8 cellular contexts compared by ENCODE assay signal in genomic region chr16:50024684-50025543, GRCh38. TPM values are rescaled to one million over a fixed set of nuclear protein-coding genes. Genes with fewer than 3 reads are reported as not detected.
DNase-seq lines count a peak whose midpoint lies in the region; ATAC-seq lines count a peak whose summit lies in the region.

CNEP1R1 (plus strand) TSS chr16:50025225; CDS start chr16:50025316, 91 bp downstream.

- peak; percentile 96 for ATAC-seq in GM21360 (IDR thresholded peaks at IDR 0.05; ENCODE audit: unreplicated experiment)
- peak; percentile 97 for ATAC-seq in effector memory CD8-positive, alpha-beta T cell (replicated peaks)
- peak; percentile 98 for ATAC-seq in memory B cell (ENCODE audit: low read depth)

- peak within 1 kb of the TSS; percentile 93 to 94 for H3K27ac Mint-ChIP-seq in effector memory CD8-positive, alpha-beta T cell
- peak within 1 kb of the TSS; percentile 95 for H3K27ac Mint-ChIP-seq in memory B cell

- peaks cover 20% of the 10 kb centered on the region for H3K36me3 Mint-ChIP-seq in effector memory CD8-positive, alpha-beta T cell (ENCODE audit: insufficient read depth)
- peaks cover under 1% of the 10 kb centered on the region for H3K36me3 Mint-ChIP-seq in memory B cell

- H3K27me3 Mint-ChIP-seq in effector memory CD8-positive, alpha-beta T cell, result no peaks in the 10 kb centered on the region
- H3K27me3 Mint-ChIP-seq in memory B cell, result no peaks in the 10 kb centered on the region

- H3K4me1 Mint-ChIP-seq in effector memory CD8-positive, alpha-beta T cell (ENCODE audit: low read depth in 2 of 2), result peaks cover 5 to 15% of the 10 kb centered on the region in 2 donors
- peaks cover 8% of the 10 kb centered on the region for H3K4me1 Mint-ChIP-seq in memory B cell

- CTCF ChIA-PET in activated CD8-positive, alpha-beta memory T cell treated with anti-CD3 and anti-CD28 coated beads for 36 hours (lab: Charles Lee), result interaction anchor here (0.6 to 2.8 kb wide), 31 partner anchors 13 to 780 kb away, joined by 3 to 26 read pairs (median 4); partner anchors contain the start of genes HEATR3 and TENT4B

- POLR2A ChIA-PET in activated CD8-positive, alpha-beta memory T cell treated with anti-CD3 and anti-CD28 coated beads for 36 hours (lab: Charles Lee), result interaction anchor here (0.6 to 2.2 kb wide), 6 partner anchors 41 to 250 kb away, joined by 3 to 9 read pairs (median 4); partner anchors contain the start of gene HEATR3

- in situ Hi-C loops in Caki2 (cut with HindIII; ENCODE audit: low pct_unique_long_range_greater_than_20kb, low sequenced_read_pairs), result no loop called here

- peak; percentile 92 for DNase-seq in Caki2 (ENCODE audit: low read depth)
- peak; percentile 95 for DNase-seq in HT1080 (ENCODE audit: low read depth)
- DNase-seq in NOMO-1 (lab: John Stamatoyannopoulos, UW; ENCODE audit: unreplicated experiment in 2 of 2), result peak; percentile 94 to 99
- DNase-seq in effector memory CD8-positive, alpha-beta T cell, result peak; percentile 93 to 98 (median 96)
- peak; percentile 95 for DNase-seq in memory B cell (ENCODE audit: low spot score in 2 of 2)
- DNase-seq in stimulated activated CD8-positive, alpha-beta memory T cell treated with anti-CD3 and anti-CD28 coated beads, Interleukin-12 subunit alpha, Interleukin-12 subunit beta, amount 100 ng/mL, for 24 hours (ENCODE audit: extremely low read depth), result peak; percentile 76

- H3K9me3 Mint-ChIP-seq in effector memory CD8-positive, alpha-beta T cell, result no peaks in the 10 kb centered on the region
- H3K9me3 Mint-ChIP-seq in memory B cell, result no peaks in the 10 kb centered on the region

- H3K4me3 Mint-ChIP-seq in effector memory CD8-positive, alpha-beta T cell, result peak within 1 kb of the TSS; percentile 90 to 96
- H3K4me3 Mint-ChIP-seq in memory B cell, result peak within 1 kb of the TSS; percentile 98

RNA-seq across cellular contexts. Expression of gene CNEP1R1, which starts in this region (rescaled TPM):
- 12.5 and 47.2 TPM in 2 replicates for total RNA-seq in Caki2 (2014; rRNA removed; shearing (Covaris generic); ENCODE audit: low replicate concordance)
- 13.7 and 17.9 TPM in 2 replicates for total RNA-seq in HT1080 (2014; rRNA removed; shearing (Covaris generic))
- polyA plus RNA-seq in HT1080 (2015; cell fraction: cytosol; rRNA removed), result 19.4 and 20.8 TPM in 2 replicates
- polyA plus RNA-seq in HT1080 (2015; cell fraction: nucleus; rRNA removed), result 22.7 and 25.4 TPM in 2 replicates
- 10 to 100 TPM; 19.7 to 20.7 TPM for total RNA-seq in activated CD8-positive, alpha-beta memory T cell treated with anti-CD3 and anti-CD28 coated beads for 36 hours

Comparison
In these comparisons a context has a peak if more than half of its experiments do, and no peak if none do; other contexts are left out.
1. Peak in every context shown above with its lines: DNase-seq and ATAC-seq.